1 cellular context compared by ENCODE assay signal in the genomic region with DNA sequence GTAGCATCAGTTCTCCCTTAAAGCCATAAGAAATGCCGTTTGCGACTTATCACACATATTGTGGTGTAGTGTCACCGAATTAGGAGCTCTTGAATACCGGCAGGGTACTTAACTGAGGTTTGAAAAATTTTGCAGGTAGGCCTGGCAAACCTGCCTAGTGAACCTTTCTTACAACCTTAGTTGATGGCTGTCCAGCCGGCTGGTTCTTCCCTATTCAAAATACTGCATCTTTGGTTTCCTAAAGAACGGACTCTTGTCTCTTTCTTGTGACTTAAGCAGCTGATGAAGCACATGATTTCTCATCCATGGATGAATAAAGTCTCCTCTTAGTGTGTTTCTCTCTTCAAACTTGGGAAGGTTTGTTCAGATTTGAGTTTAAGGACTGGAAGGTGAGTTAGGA.
TF ChIP-seq lines count a peak whose summit lies in the region.

No MANE protein-coding gene starts in this region.

TF ChIP-seq in GM23338, 12 proteins besides CTCF, POLR2A, EP300 and RAD21 (continued from another document):
- TF ChIP-seq, protein P1, sequence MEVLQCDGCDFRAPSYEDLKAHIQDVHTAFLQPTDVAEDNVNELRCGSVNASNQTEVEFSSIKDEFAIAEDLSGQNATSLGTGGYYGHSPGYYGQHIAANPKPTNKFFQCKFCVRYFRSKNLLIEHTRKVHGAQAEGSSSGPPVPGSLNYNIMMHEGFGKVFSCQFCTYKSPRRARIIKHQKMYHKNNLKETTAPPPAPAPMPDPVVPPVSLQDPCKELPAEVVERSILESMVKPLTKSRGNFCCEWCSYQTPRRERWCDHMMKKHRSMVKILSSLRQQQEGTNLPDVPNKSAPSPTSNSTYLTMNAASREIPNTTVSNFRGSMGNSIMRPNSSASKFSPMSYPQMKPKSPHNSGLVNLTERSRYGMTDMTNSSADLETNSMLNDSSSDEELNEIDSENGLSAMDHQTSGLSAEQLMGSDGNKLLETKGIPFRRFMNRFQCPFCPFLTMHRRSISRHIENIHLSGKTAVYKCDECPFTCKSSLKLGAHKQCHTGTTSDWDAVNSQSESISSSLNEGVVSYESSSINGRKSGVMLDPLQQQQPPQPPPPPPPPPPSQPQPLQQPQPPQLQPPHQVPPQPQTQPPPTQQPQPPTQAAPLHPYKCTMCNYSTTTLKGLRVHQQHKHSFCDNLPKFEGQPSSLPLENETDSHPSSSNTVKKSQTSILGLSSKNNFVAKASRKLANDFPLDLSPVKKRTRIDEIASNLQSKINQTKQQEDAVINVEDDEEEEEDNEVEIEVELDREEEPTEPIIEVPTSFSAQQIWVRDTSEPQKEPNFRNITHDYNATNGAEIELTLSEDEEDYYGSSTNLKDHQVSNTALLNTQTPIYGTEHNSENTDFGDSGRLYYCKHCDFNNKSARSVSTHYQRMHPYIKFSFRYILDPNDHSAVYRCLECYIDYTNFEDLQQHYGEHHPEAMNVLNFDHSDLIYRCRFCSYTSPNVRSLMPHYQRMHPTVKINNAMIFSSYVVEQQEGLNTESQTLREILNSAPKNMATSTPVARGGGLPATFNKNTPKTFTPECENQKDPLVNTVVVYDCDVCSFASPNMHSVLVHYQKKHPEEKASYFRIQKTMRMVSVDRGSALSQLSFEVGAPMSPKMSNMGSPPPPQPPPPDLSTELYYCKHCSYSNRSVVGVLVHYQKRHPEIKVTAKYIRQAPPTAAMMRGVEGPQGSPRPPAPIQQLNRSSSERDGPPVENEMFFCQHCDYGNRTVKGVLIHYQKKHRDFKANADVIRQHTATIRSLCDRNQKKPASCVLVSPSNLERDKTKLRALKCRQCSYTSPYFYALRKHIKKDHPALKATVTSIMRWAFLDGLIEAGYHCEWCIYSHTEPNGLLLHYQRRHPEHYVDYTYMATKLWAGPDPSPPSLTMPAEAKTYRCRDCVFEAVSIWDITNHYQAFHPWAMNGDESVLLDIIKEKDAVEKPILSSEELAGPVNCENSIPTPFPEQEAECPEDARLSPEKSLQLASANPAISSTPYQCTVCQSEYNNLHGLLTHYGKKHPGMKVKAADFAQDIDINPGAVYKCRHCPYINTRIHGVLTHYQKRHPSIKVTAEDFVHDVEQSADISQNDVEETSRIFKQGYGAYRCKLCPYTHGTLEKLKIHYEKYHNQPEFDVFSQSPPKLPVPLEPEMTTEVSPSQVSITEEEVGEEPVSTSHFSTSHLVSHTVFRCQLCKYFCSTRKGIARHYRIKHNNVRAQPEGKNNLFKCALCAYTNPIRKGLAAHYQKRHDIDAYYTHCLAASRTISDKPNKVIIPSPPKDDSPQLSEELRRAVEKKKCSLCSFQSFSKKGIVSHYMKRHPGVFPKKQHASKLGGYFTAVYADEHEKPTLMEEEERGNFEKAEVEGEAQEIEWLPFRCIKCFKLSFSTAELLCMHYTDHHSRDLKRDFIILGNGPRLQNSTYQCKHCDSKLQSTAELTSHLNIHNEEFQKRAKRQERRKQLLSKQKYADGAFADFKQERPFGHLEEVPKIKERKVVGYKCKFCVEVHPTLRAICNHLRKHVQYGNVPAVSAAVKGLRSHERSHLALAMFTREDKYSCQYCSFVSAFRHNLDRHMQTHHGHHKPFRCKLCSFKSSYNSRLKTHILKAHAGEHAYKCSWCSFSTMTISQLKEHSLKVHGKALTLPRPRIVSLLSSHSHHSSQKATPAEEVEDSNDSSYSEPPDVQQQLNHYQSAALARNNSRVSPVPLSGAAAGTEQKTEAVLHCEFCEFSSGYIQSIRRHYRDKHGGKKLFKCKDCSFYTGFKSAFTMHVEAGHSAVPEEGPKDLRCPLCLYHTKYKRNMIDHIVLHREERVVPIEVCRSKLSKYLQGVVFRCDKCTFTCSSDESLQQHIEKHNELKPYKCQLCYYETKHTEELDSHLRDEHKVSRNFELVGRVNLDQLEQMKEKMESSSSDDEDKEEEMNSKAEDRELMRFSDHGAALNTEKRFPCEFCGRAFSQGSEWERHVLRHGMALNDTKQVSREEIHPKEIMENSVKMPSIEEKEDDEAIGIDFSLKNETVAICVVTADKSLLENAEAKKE (CRISPR knock-in tag; IDR thresholded peaks at IDR 0.05) = no peak
- no peak for TF ChIP-seq EZH2 (IDR thresholded peaks at IDR 0.05; ENCODE audit: low read depth, unreplicated experiment)
